13 cellular contexts compared by ENCODE assay signal in genomic region chr4:39514888-39515401, GRCh38. TPM values are rescaled to one million over a fixed set of nuclear protein-coding genes. Genes with fewer than 3 reads are reported as not detected.
DNase-seq lines count a peak whose midpoint lies in the region; ATAC-seq and TF ChIP-seq lines count a peak whose summit lies in the region.
"Had no signal": no experiment of that assay in that cellular context is flagged by ENCODE, and none has a peak within 500 bp of the region (broad histone marks: within the 10 kb centered on the region; RNA-seq: fewer than 3 reads in every experiment).

No MANE protein-coding gene starts in this region.

- H3K4me1 ChIP-seq in lung (ENCODE audit: control insufficient read depth in 2 of 2, insufficient read depth in 2 of 2, low read length in 2 of 2) (no peaks in the 10 kb centered on the region), BE2C (no peaks in the 10 kb centered on the region)
- H3K4me1 ChIP-seq: spleen had no signal

- H3K36me3 ChIP-seq in lung (ENCODE audit: control insufficient read depth in 2 of 2, insufficient read depth in 2 of 2, low read length in 2 of 2) (peaks cover 9 to 11% of the 10 kb centered on the region in 2 donors), BE2C (peaks cover 13% of the 10 kb centered on the region)

- no peaks in the 10 kb centered on the region for H3K9me3 ChIP-seq in lung (ENCODE audit: control insufficient read depth in 2 of 2, insufficient read depth in 1 of 2, low read length in 1 of 2)
- H3K9me3 ChIP-seq in BE2C = no peaks in the 10 kb centered on the region
- H3K9me3 ChIP-seq: spleen had no signal

- ATAC-seq in lung (ENCODE audit: insufficient read depth, low FRiP score) = peak; percentile 41
- ATAC-seq: T-cell had no signal

- peak; percentile 27 for DNase-seq in M059J (ENCODE audit: low read depth)
- peak; percentile 34 for DNase-seq in choroid plexus epithelial cell (ENCODE audit: low read depth)
- DNase-seq in lung (ENCODE audit: low spot score) = peak; percentile 72
- DNase-seq in NCI-H187 (lab: John Stamatoyannopoulos, UW) = no peak
- DNase-seq in stimulated activated CD4-positive, alpha-beta T cell treated with anti-CD3 and anti-CD28 coated beads, Interleukin-4, amount 100 ng/mL, for 24 hours = no peak
- DNase-seq in BE2C = no peak
- no peak for DNase-seq in NCI-H1105 treated with DMSO at 0.1 percent for 48 hours (lab: John Stamatoyannopoulos, UW)
- DNase-seq: amygdala, C1 segment of cervical spinal cord, NCI-H524 treated with DMSO at 0.1 percent for 48 hours, spleen, T-cell had no signal

- TF ChIP-seq CTCF in C4-2B (conservative IDR thresholded peaks at IDR 0.05) (no peak), choroid plexus epithelial cell (conservative IDR thresholded peaks at IDR 0.05; ENCODE audit: low read depth, low read length) (no peak), lung (IDR thresholded peaks at IDR 0.05; ENCODE audit: control extremely low read depth, extremely low read depth) (no peak), BE2C (IDR thresholded peaks at IDR 0.05; ENCODE audit: low read depth, low read length) (no peak)

- no peak overlapping the region for H3K4me3 ChIP-seq in choroid plexus epithelial cell (ENCODE audit: low read depth, low read length)
- no peak overlapping the region for H3K4me3 ChIP-seq in lung
- no peak overlapping the region for H3K4me3 ChIP-seq in BE2C (ENCODE audit: low read depth, low read length)
- H3K4me3 ChIP-seq: spleen had no signal

- 68 to 94% methylated on average over 4 of the region's 4 CpGs for WGBS in lung, 2 donors

- H3K27ac ChIP-seq in C4-2B (peak overlapping the region; percentile 73), lung (ENCODE audit: low read depth in 1 of 2, low read length in 1 of 2) (no peak overlapping the region)
- H3K27ac ChIP-seq: spleen had no signal

- H3K27me3 ChIP-seq in lung (ENCODE audit: control insufficient read depth, insufficient read depth) (no peaks in the 10 kb centered on the region), BE2C (no peaks in the 10 kb centered on the region)
- H3K27me3 ChIP-seq: spleen had no signal

RNA-seq across cellular contexts. Expression of gene UGDH, which starts 12.3 kb away (rescaled TPM):
- 61.2 and 83.3 TPM in 2 replicates for total RNA-seq in M059J (2014; rRNA removed; shearing (Covaris generic))
- total RNA-seq in lung = 10 to 100 TPM; 51.6 to 69.1 TPM
- 10 to 100 TPM; 13.4 to 21.5 TPM for polyA plus RNA-seq in lung
- polyA plus RNA-seq in BE2C (2012; ENCODE audit: insufficient read depth, insufficient read length, low read depth) = 8.6 TPM

RNA-seq across cellular contexts. Expression of gene LIAS, which starts 56.1 kb away (rescaled TPM):
- 6.7 and 10.4 TPM in 2 replicates for total RNA-seq in M059J (2014; rRNA removed; shearing (Covaris generic))
- total RNA-seq in lung = 10 to 100 TPM in 1 of 2 donors, 1 to 10 TPM in 1; 9.8 to 26.7 TPM
- 10 to 100 TPM in 1 of 2 donors, 1 to 10 TPM in 1; 8.6 to 15.3 TPM for polyA plus RNA-seq in lung
- polyA plus RNA-seq in BE2C (2012; ENCODE audit: insufficient read depth, insufficient read length, low read depth) = 5.5 TPM

RNA-seq across cellular contexts. Expression of gene RPL9, which starts 56.2 kb away (rescaled TPM):
- total RNA-seq in M059J (2014; rRNA removed; shearing (Covaris generic)) = 1,320 and 3,545 TPM in 2 replicates
- 1,000 to 10,000 TPM in 1 of 2 donors, 100 to 1,000 TPM in 1; 963 to 2,992 TPM for total RNA-seq in lung
- 1,000 to 10,000 TPM; 1,357 to 3,293 TPM for polyA plus RNA-seq in lung
- 202 TPM for polyA plus RNA-seq in BE2C (2012; ENCODE audit: insufficient read depth, insufficient read length, low read depth)

Comparison
In these comparisons a context has a peak if more than half of its experiments do, and no peak if none do; other contexts are left out.
1. DNase-seq: peak in M059J (single experiment), choroid plexus epithelial cell (single experiment) and lung (single experiment); none in NCI-H187 (0 of 2), stimulated activated CD4-positive, alpha-beta T cell treated with anti-CD3 and anti-CD28 coated beads, Interleukin-4, amount 100 ng/mL, for 24 hours (single experiment), BE2C (single experiment) and NCI-H1105 treated with DMSO at 0.1 percent for 48 hours (single experiment).